In genomic region chr15:100880139-100880896, GRCh38 we compare ENCODE assay signal across 9 cellular contexts. TPM values are rescaled to one million over a fixed set of nuclear protein-coding genes. Genes with fewer than 3 reads are reported as not detected.
DNase-seq lines count a peak whose midpoint lies in the region; ATAC-seq, FAIRE-seq and TF ChIP-seq lines count a peak whose summit lies in the region.
"Had no signal": no experiment of that assay in that cellular context is flagged by ENCODE, and none has a peak within 500 bp of the region (broad histone marks: within the 10 kb centered on the region; RNA-seq: fewer than 3 reads in every experiment).

No MANE protein-coding gene starts in this region.

- POLR2A ChIA-PET in A549 (lab: Yijun Ruan, JAX) = interaction anchor here (0.6 to 1.5 kb wide), 5 partner anchors 8 to 209 kb away, joined by 3 to 6 read pairs (median 3); no protein-coding TSS in a partner anchor

- TF ChIP-seq CTCF in A549 (IDR thresholded peaks at IDR 0.05) (no peak), adrenal gland (IDR thresholded peaks at IDR 0.05) (no peak)

- CTCF ChIA-PET in A549 (lab: Yijun Ruan, JAX) = interaction anchor here (0.6 to 6.7 kb wide), 6 partner anchors 9 to 377 kb away, joined by 3 to 74 read pairs (median 8); no protein-coding TSS in a partner anchor

- WGBS in A549 (ENCODE audit: missing lambda C conversion rate) = 87% methylated on average over 80 of the region's 80 CpGs
- WGBS in adrenal gland, 4 donors = 4 to 15% (median 5%) methylated on average over 10 to 80 of the region's 80 CpGs

- H3K4me1 ChIP-seq in A549 (peaks cover 5% of the 10 kb centered on the region), HUES6 (ENCODE audit: control insufficient read depth, insufficient read depth, low read length) (peaks cover 9% of the 10 kb centered on the region), duodenal mucosa (ENCODE audit: control insufficient read depth in 1 of 2, insufficient read depth in 2 of 2, low read length in 2 of 2) (no peaks in the 10 kb centered on the region), muscle layer of duodenum (ENCODE audit: control insufficient read depth in 1 of 2, insufficient read depth in 2 of 2, low read length in 2 of 2) (peaks cover 0 to 10% of the 10 kb centered on the region in 2 donors), adrenal gland (replicated peaks in 1 of 2) (no peaks in the 10 kb centered on the region)

- DNase-seq in A549 (ENCODE audit: low read depth in 1 of 2, low spot score in 1 of 2) (no peak), adrenal gland (no peak), NCI-H1694 (lab: John Stamatoyannopoulos, UW) (no peak), HuH-7 (ENCODE audit: low spot score) (no peak)

- peak overlapping the region; percentile 75 for H3K4me3 ChIP-seq in A549
- peak overlapping the region; percentile 73 for H3K4me3 ChIP-seq in HUES6 (ENCODE audit: low read depth, low read length)
- H3K4me3 ChIP-seq in duodenal mucosa (ENCODE audit: low read depth in 1 of 2, low read length in 2 of 2) = peak overlapping the region; percentile 44 to 53
- H3K4me3 ChIP-seq in muscle layer of duodenum (ENCODE audit: low read depth in 1 of 2, low read length in 2 of 2) = peak overlapping the region; percentile 44 to 69
- H3K4me3 ChIP-seq in adrenal gland = peak overlapping the region in 1 of 4 donors; percentile 50

- ATAC-seq in A549 (no peak), GM18505 (IDR thresholded peaks at IDR 0.05; ENCODE audit: unreplicated experiment) (no peak)

- H3K9ac ChIP-seq in HUES6 (ENCODE audit: low read length) = peak overlapping the region; percentile 61
- H3K9ac ChIP-seq in duodenal mucosa (ENCODE audit: low read depth in 1 of 2, low read length in 2 of 2) = no peak overlapping the region

- TF ChIP-seq POLR2A in A549 (IDR thresholded peaks at IDR 0.05; ENCODE audit: low read length) (no peak), adrenal gland (IDR thresholded peaks at IDR 0.05) (no peak), GM18505 (IDR thresholded peaks at IDR 0.05; ENCODE audit: borderline replicate concordance, extremely low read depth, insufficient read depth, insufficient read length) (no peak)

- H3K36me3 ChIP-seq in HUES6 (ENCODE audit: control insufficient read depth, insufficient read depth, low read length) (no peaks in the 10 kb centered on the region), duodenal mucosa (ENCODE audit: control insufficient read depth in 1 of 2, insufficient read depth in 2 of 2, low read length in 2 of 2) (no peaks in the 10 kb centered on the region), muscle layer of duodenum (ENCODE audit: control insufficient read depth in 1 of 2, insufficient read depth in 2 of 2, low read length in 2 of 2) (no peaks in the 10 kb centered on the region), adrenal gland (replicated peaks in 1 of 2) (no peaks in the 10 kb centered on the region)

- H3K9me3 ChIP-seq in A549 (no peaks in the 10 kb centered on the region), HUES6 (ENCODE audit: control insufficient read depth, insufficient read depth, low read depth, low read length) (no peaks in the 10 kb centered on the region), duodenal mucosa (ENCODE audit: control insufficient read depth in 1 of 2, low read length in 2 of 2) (no peaks in the 10 kb centered on the region), muscle layer of duodenum (ENCODE audit: control insufficient read depth in 1 of 2, low read length in 2 of 2) (no peaks in the 10 kb centered on the region), adrenal gland (replicated peaks in 1 of 3) (no peaks in the 10 kb centered on the region)

- intact Hi-C loops in adrenal gland (cut with DNase I) = no loop called here

- no peak for TF ChIP-seq RAD21 in A549 (conservative IDR thresholded peaks at IDR 0.05 in 1 of 2, IDR thresholded peaks at IDR 0.05 in 1 of 2)

- H3K27ac ChIP-seq in A549 (peak overlapping the region; percentile 84 to 91), HUES6 (ENCODE audit: low read depth, low read length) (no peak overlapping the region), duodenal mucosa (ENCODE audit: low read depth, low read length) (peak overlapping the region; percentile 10), muscle layer of duodenum (ENCODE audit: low read length) (no peak overlapping the region), adrenal gland (peak overlapping the region in 1 of 5 donors; percentile 16)

- no peak for FAIRE-seq in A549 (lab: Jason Lieb, UNC)
- FAIRE-seq: RCC 7860 had no signal

- H3K27me3 ChIP-seq in HUES6 (ENCODE audit: control insufficient read depth, insufficient read depth, low read length) (peaks cover 85% of the 10 kb centered on the region), duodenal mucosa (ENCODE audit: control insufficient read depth in 1 of 2, insufficient read depth in 2 of 2, low read length in 2 of 2) (peaks cover 40 to 42% of the 10 kb centered on the region in 2 donors), muscle layer of duodenum (ENCODE audit: low read depth, low read length) (peaks cover 23% of the 10 kb centered on the region), adrenal gland (peaks cover 31% of the 10 kb centered on the region)

- no peak for TF ChIP-seq EP300 in A549 (IDR thresholded peaks at IDR 0.05)

- H3K4me2 ChIP-seq in A549 = peak overlapping the region; percentile 80

TF ChIP-seq in A549, 52 proteins besides CTCF, POLR2A, EP300 and RAD21:
- TF ChIP-seq USF2 (IDR thresholded peaks at IDR 0.05) (no peak), PHF8 (IDR thresholded peaks at IDR 0.05; ENCODE audit: borderline replicate concordance, low read depth) (0 out of 2 replicates have a peak, but pooled peaks have one; percentile 3), RNF2 (IDR thresholded peaks at IDR 0.05; ENCODE audit: borderline replicate concordance, low read depth) (no peak), HDAC2 (IDR thresholded peaks at IDR 0.05) (no peak), CHD2 (IDR thresholded peaks at IDR 0.05; ENCODE audit: low read length, partially characterized antibody) (no peak), E2F6 (IDR thresholded peaks at IDR 0.05; ENCODE audit: borderline replicate concordance, low read depth) (no peak), RARB (CRISPR knock-in tag; IDR thresholded peaks at IDR 0.05) (no peak)

RNA-seq across cellular contexts. Expression of gene ALDH1A3, which starts 0.7 kb away (rescaled TPM):
- polyA plus RNA-seq in A549 (2011; rRNA removed) (9.3 and 11.9 TPM in 2 replicates), A549 (2017; fragmentation: RNase III; extraction: RNeasy Plus Mini Kit Qiagen cat#74134 plus additional on column Dnase treatment) (11.5 to 13.9 TPM (median 12.2 TPM) in 3 replicates), adrenal gland (10 to 100 TPM; 13.2 to 26.5 (median 15.8) TPM)
- 13.4 and 14.7 TPM in 2 replicates for polyA plus RNA-seq in A549 (2012; cell fraction: cytosol; rRNA removed)
- 8.6 and 10.3 TPM in 2 replicates for polyA plus RNA-seq in A549 (2012; cell fraction: nucleus; rRNA removed)
- 3.8 and 4.2 TPM in 2 replicates for polyA minus RNA-seq in A549 (2011; rRNA and poly(A)+ RNA removed)
- 100 to 1,000 TPM in 3 of 8 donors, 10 to 100 TPM in 5; 16.6 to 165 (median 56.2) TPM for total RNA-seq in adrenal gland

RNA-seq across cellular contexts. Expression of gene LRRK1, which starts 38.8 kb away (rescaled TPM):
- polyA plus RNA-seq in A549 (2011; rRNA removed) (12.2 and 14.5 TPM in 2 replicates), A549 (2017; fragmentation: RNase III; extraction: RNeasy Plus Mini Kit Qiagen cat#74134 plus additional on column Dnase treatment) (17.7 to 19.5 TPM (median 18.6 TPM) in 3 replicates), adrenal gland (1 to 10 TPM; 2.3 to 6.9 (median 3.2) TPM)
- polyA plus RNA-seq in A549 (2012; cell fraction: cytosol; rRNA removed) = 16.0 and 20.2 TPM in 2 replicates
- polyA plus RNA-seq in A549 (2012; cell fraction: nucleus; rRNA removed) = 54.6 and 61.1 TPM in 2 replicates
- polyA minus RNA-seq in A549 (2011; rRNA and poly(A)+ RNA removed) = 29.3 and 34.0 TPM in 2 replicates
- 10 to 100 TPM in 3 of 8 donors, 1 to 10 TPM in 5; 3.4 to 13.1 (median 9.3) TPM for total RNA-seq in adrenal gland

Comparison
In these comparisons a context has a peak if more than half of its experiments do, and no peak if none do; other contexts are left out.
1. H3K27ac ChIP-seq: peak in A549 (2 of 2) and duodenal mucosa (single experiment); none in HUES6 (single experiment) and muscle layer of duodenum (single experiment).